Comparison of ENCODE assay signal across 8 cellular contexts in genomic region chr17:16584273-16584995, GRCh38. TPM values are rescaled to one million over a fixed set of nuclear protein-coding genes. Genes with fewer than 3 reads are reported as not detected.
DNase-seq lines count a peak whose midpoint lies in the region; ATAC-seq and TF ChIP-seq lines count a peak whose summit lies in the region.

No MANE protein-coding gene starts in this region.

- TF ChIP-seq CTCF in epithelial cell of esophagus (IDR thresholded peaks at IDR 0.05; ENCODE audit: insufficient read depth, low read depth, low read length, missing control alignments), result peak; percentile 94
- peak; percentile 74 for TF ChIP-seq CTCF in mesothelial cell of epicardium (IDR thresholded peaks at IDR 0.05; ENCODE audit: unreplicated experiment)

- H3K4me3 ChIP-seq in NT2/D1 (ENCODE audit: insufficient read length, low read depth), result peak overlapping the region; percentile 44
- peak overlapping the region; percentile 58 for H3K4me3 ChIP-seq in epithelial cell of esophagus (ENCODE audit: low read length)

- no peaks in the 10 kb centered on the region for H3K36me3 Mint-ChIP-seq in mesothelial cell of epicardium

- no peak overlapping the region for H3K9ac ChIP-seq in NT2/D1 (ENCODE audit: insufficient read length, low read depth)

- peaks cover 4% of the 10 kb centered on the region for H3K4me1 Mint-ChIP-seq in mesothelial cell of epicardium

- no peaks in the 10 kb centered on the region for H3K4me1 ChIP-seq in NT2/D1 (ENCODE audit: insufficient read depth, insufficient read length)

- H3K27me3 Mint-ChIP-seq in mesothelial cell of epicardium (ENCODE audit: low read depth), result peaks cover 45% of the 10 kb centered on the region

- H3K27ac Mint-ChIP-seq in mesothelial cell of epicardium, result peak overlapping the region; percentile 57

- peak; percentile 63 for DNase-seq in COLO829 (ENCODE audit: low spot score)
- DNase-seq in HK-2 (ENCODE audit: unreplicated experiment), result peak; percentile 68
- DNase-seq in NT2/D1 (ENCODE audit: low read depth, low spot score), result peak; percentile 65
- DNase-seq in activated T-cell treated with anti-CD3 and anti-CD28 coated beads for 24 hours (ENCODE audit: low read depth), result peak; percentile 92
- DNase-seq in epithelial cell of esophagus (ENCODE audit: low read depth), result peak; percentile 82
- DNase-seq in mesothelial cell of epicardium (ENCODE audit: low spot score in 2 of 2, unreplicated experiment in 2 of 2), result peak; percentile 86 to 95
- DNase-seq in stimulated activated CD8-positive, alpha-beta memory T cell treated with anti-CD3 and anti-CD28 coated beads, Interleukin-12 subunit alpha, Interleukin-12 subunit beta, amount 100 ng/mL, for 24 hours (ENCODE audit: extremely low read depth), result peak; percentile 77

- peaks cover 15% of the 10 kb centered on the region for H3K27me3 ChIP-seq in NT2/D1 (ENCODE audit: insufficient read depth, insufficient read length)

- no peaks in the 10 kb centered on the region for H3K36me3 ChIP-seq in NT2/D1 (ENCODE audit: insufficient read depth, insufficient read length, low read length)

- peaks cover 6% of the 10 kb centered on the region for H3K9me3 Mint-ChIP-seq in mesothelial cell of epicardium

- peak overlapping the region; percentile 76 for H3K4me3 Mint-ChIP-seq in mesothelial cell of epicardium

- H3K9me3 ChIP-seq in NT2/D1 (ENCODE audit: insufficient read depth, low read length), result peaks cover 5% of the 10 kb centered on the region; the same call in 1 of the 2 replicates

- ATAC-seq in GM21360 (IDR thresholded peaks at IDR 0.05; ENCODE audit: unreplicated experiment), result no peak

RNA-seq across cellular contexts. Expression of gene ZNF287, which starts 15.4 kb away (rescaled TPM):
- 11.5 to 13.9 TPM (median 13.3 TPM) in 3 replicates for total RNA-seq in mesothelial cell of epicardium
